ENCODE assay signal across 19 cellular contexts in genomic region chr2:238502088-238502810, GRCh38.
DNase-seq lines count a peak whose midpoint lies in the region; ATAC-seq, FAIRE-seq and TF ChIP-seq lines count a peak whose summit lies in the region.
"Had no signal": no experiment of that assay in that cellular context is flagged by ENCODE, and none has a peak within 500 bp of the region (broad histone marks: within the 10 kb centered on the region; RNA-seq: fewer than 3 reads in every experiment).

No MANE protein-coding gene starts in this region.

- H3K4me1 Mint-ChIP-seq in activated naive CD4-positive, alpha-beta T cell treated with anti-CD3 and anti-CD28 coated beads, Interleukin-2, amount 10 ng/mL, durations not matched to agents 7 days and 5 days: no peaks in the 10 kb centered on the region
- H3K4me1 Mint-ChIP-seq in osteocyte (ENCODE audit: unreplicated experiment): no peaks in the 10 kb centered on the region

- H3K79me2 ChIP-seq in HepG2 (ENCODE audit: insufficient read depth, low read length): no peaks in the 10 kb centered on the region

- intact Hi-C loops in HepG2 (cut with micrococcal nuclease; ENCODE audit: unreplicated experiment): no loop called here

- no peak overlapping the region for H3K9ac ChIP-seq in HepG2 (ENCODE audit: insufficient read depth, low read depth, low read length)
- H3K9ac ChIP-seq: BLaER1 had no signal

- FAIRE-seq in HepG2 (lab: Jason Lieb, UNC) (no peak), RCC 7860 (lab: Jason Lieb, UNC) (no peak)
- FAIRE-seq: D721Med had no signal

- H3K4me3 ChIP-seq in HepG2 (replicated peaks in 1 of 3; ENCODE audit: insufficient read depth in 1 of 3, low read depth in 2 of 3, low read length in 3 of 3): no peak overlapping the region
- H3K4me3 ChIP-seq: BLaER1 had no signal

- no peaks in the 10 kb centered on the region for H3K36me3 Mint-ChIP-seq in activated naive CD4-positive, alpha-beta T cell treated with anti-CD3 and anti-CD28 coated beads, Interleukin-2, amount 10 ng/mL, durations not matched to agents 7 days and 5 days
- H3K36me3 Mint-ChIP-seq in osteocyte (ENCODE audit: unreplicated experiment): peaks cover 3% of the 10 kb centered on the region
- H3K36me3 Mint-ChIP-seq: CD8-positive, alpha-beta T cell had no signal

- no peaks in the 10 kb centered on the region for H3K9me3 Mint-ChIP-seq in activated naive CD4-positive, alpha-beta T cell treated with anti-CD3 and anti-CD28 coated beads, Interleukin-2, amount 10 ng/mL, durations not matched to agents 7 days and 5 days
- no peaks in the 10 kb centered on the region for H3K9me3 Mint-ChIP-seq in osteocyte (ENCODE audit: unreplicated experiment)
- H3K9me3 Mint-ChIP-seq: CD8-positive, alpha-beta T cell had no signal

- no peaks in the 10 kb centered on the region for H3K36me3 ChIP-seq in HepG2 (replicated peaks in 1 of 2; ENCODE audit: control insufficient read depth in 1 of 2, insufficient read depth in 2 of 2, low read length in 2 of 2)
- H3K36me3 ChIP-seq: BLaER1 had no signal

- POLR2A ChIA-PET in HepG2 (lab: Yijun Ruan, JAX): no interaction called here

- TF ChIP-seq CTCF in HepG2 (CRISPR knock-in tag; IDR thresholded peaks at IDR 0.05): no peak
- TF ChIP-seq CTCF in osteocyte (IDR thresholded peaks at IDR 0.05): no peak

- H3K4me1 ChIP-seq in HepG2 (ENCODE audit: insufficient read depth, low read length): peaks cover 34% of the 10 kb centered on the region

- H3K27ac Mint-ChIP-seq in activated naive CD4-positive, alpha-beta T cell treated with anti-CD3 and anti-CD28 coated beads, Interleukin-2, amount 10 ng/mL, durations not matched to agents 7 days and 5 days: no peak overlapping the region
- H3K27ac Mint-ChIP-seq in osteocyte (ENCODE audit: unreplicated experiment): no peak overlapping the region
- H3K27ac Mint-ChIP-seq: CD8-positive, alpha-beta T cell had no signal

- H3K27me3 Mint-ChIP-seq in activated naive CD4-positive, alpha-beta T cell treated with anti-CD3 and anti-CD28 coated beads, Interleukin-2, amount 10 ng/mL, durations not matched to agents 7 days and 5 days: peaks cover 7% of the 10 kb centered on the region
- H3K27me3 Mint-ChIP-seq in osteocyte (ENCODE audit: unreplicated experiment): no peaks in the 10 kb centered on the region

- no peaks in the 10 kb centered on the region for H3K9me3 ChIP-seq in HepG2 (ENCODE audit: low read length)
- H3K9me3 ChIP-seq: BLaER1 had no signal

- no peak overlapping the region for H3K4me2 ChIP-seq in HepG2 (ENCODE audit: low read depth, low read length)
- H3K4me2 ChIP-seq: BLaER1 had no signal

- no peak overlapping the region for H3K4me3 Mint-ChIP-seq in activated naive CD4-positive, alpha-beta T cell treated with anti-CD3 and anti-CD28 coated beads, Interleukin-2, amount 10 ng/mL, durations not matched to agents 7 days and 5 days
- H3K4me3 Mint-ChIP-seq in osteocyte (ENCODE audit: unreplicated experiment): no peak overlapping the region
- H3K4me3 Mint-ChIP-seq: CD8-positive, alpha-beta T cell had no signal

- 75% methylated on average over 13 of the region's 13 CpGs for WGBS in HepG2 (ENCODE audit: low lambda C conversion rate)

- TF ChIP-seq RAD21 in HepG2 (CRISPR knock-in tag; IDR thresholded peaks at IDR 0.05): no peak

- no peaks in the 10 kb centered on the region for H3K27me3 ChIP-seq in HepG2 (ENCODE audit: control insufficient read depth in 1 of 2, insufficient read depth in 2 of 2, low read length in 2 of 2)
- H3K27me3 ChIP-seq: BLaER1 had no signal

- no TSS peak for BruUV-seq in HepG2 (replicated peaks; lab: Mats Ljungman, UMichigan)

- H2AFZ ChIP-seq in HepG2 (ENCODE audit: low read length): no peak overlapping the region

- no peak for ATAC-seq in HepG2
- ATAC-seq in HG02870 (IDR thresholded peaks at IDR 0.05; ENCODE audit: unreplicated experiment): no peak
- ATAC-seq: CD8-positive, alpha-beta T cell had no signal

- CTCF ChIA-PET in activated naive CD4-positive, alpha-beta T cell treated with anti-CD3 and anti-CD28 coated beads, Interleukin-2, amount 10 ng/mL, durations not matched to agents 7 days and 5 days (lab: Charles Lee): no interaction called here
- CTCF ChIA-PET in HepG2 (lab: Yijun Ruan, JAX; ENCODE audit: low intra/inter-chr PET ratio, low total read pairs): no interaction called here

- no peaks in the 10 kb centered on the region for H4K20me1 ChIP-seq in HepG2 (ENCODE audit: insufficient read depth, low read length)
- H4K20me1 ChIP-seq: BLaER1 had no signal

- peak; percentile 3 for DNase-seq in activated naive CD4-positive, alpha-beta T cell treated with anti-CD3 and anti-CD28 coated beads, Interleukin-2, amount 10 ng/mL, durations not matched to agents 7 days and 5 days
- DNase-seq in activated naive CD4-positive, alpha-beta T cell (lab: John Stamatoyannopoulos, UW): no peak
- DNase-seq in HepG2 (ENCODE audit: low spot score) (no peak), osteocyte (ENCODE audit: extremely low spot score, unreplicated experiment) (peak; percentile 57), Kasumi-1 (lab: John Stamatoyannopoulos, UW) (no peak), RCC 7860 (ENCODE audit: low spot score) (no peak), NCI-H146 (lab: John Stamatoyannopoulos, UW) (no peak)
- DNase-seq: CD8-positive, alpha-beta T cell; DMS79; MM.1S; NCI-H1092 treated with DMSO at 0.1 percent for 48 hours; NCI-H1694 treated with DMSO at 0.1 percent for 48 hours; NCI-H2107; NCI-H226; NCI-H526 treated with DMSO at 0.1 percent for 48 hours; SHP77 treated with DMSO at 0.1 percent for 48 hours had no signal

- H3K27ac ChIP-seq in HepG2 (ENCODE audit: extremely low read length, insufficient read depth, low read length): no peak overlapping the region

- TF ChIP-seq POLR2A in HepG2 (IDR thresholded peaks at IDR 0.05; ENCODE audit: insufficient read depth in 1 of 2, low read depth in 2 of 2, low read length in 2 of 2): no peak

- in situ Hi-C loops in HepG2 (cut with HindIII; ENCODE audit: extremely low pct_ligation_motif_present, low pct_unique_long_range_greater_than_20kb): no loop called here

- TF ChIP-seq EP300 in HepG2 (IDR thresholded peaks at IDR 0.05; ENCODE audit: low read depth in 2 of 2, low read length in 2 of 2) (no peak), HepG2 (CRISPR knock-in tag; IDR thresholded peaks at IDR 0.05; ENCODE audit: borderline replicate concordance) (no peak)

TF ChIP-seq in HepG2, 621 proteins besides CTCF, POLR2A, EP300 and RAD21 (continues in another document):
- TF ChIP-seq ATF1 (CRISPR knock-in tag; IDR thresholded peaks at IDR 0.05) (no peak), ZNF180 (CRISPR knock-in tag; IDR thresholded peaks at IDR 0.05; ENCODE audit: borderline replicate concordance, low read depth) (no peak), ATF7-NPFF (CRISPR knock-in tag; IDR thresholded peaks at IDR 0.05; ENCODE audit: low read depth) (no peak), MXD3 (CRISPR knock-in tag; IDR thresholded peaks at IDR 0.05) (no peak), NR3C1 (CRISPR knock-in tag; IDR thresholded peaks at IDR 0.05) (no peak), PRDM10 (CRISPR knock-in tag; IDR thresholded peaks at IDR 0.05; ENCODE audit: low read depth) (no peak), IKZF1 (IDR thresholded peaks at IDR 0.05) (0 out of 2 replicates have a peak, but pooled peaks have one; percentile 55), ZNF24 (IDR thresholded peaks at IDR 0.05) (no peak), ZNF30 (CRISPR knock-in tag; IDR thresholded peaks at IDR 0.05) (no peak), BHLHE40 (IDR thresholded peaks at IDR 0.05; ENCODE audit: low read length) (no peak), ZNF710 (CRISPR knock-in tag; IDR thresholded peaks at IDR 0.05; ENCODE audit: borderline replicate concordance) (no peak), ZZZ3 (CRISPR knock-in tag; IDR thresholded peaks at IDR 0.05; ENCODE audit: borderline replicate concordance) (no peak)

Comparison
In these comparisons a context has a peak if more than half of its experiments do, and no peak if none do; other contexts are left out.
1. DNase-seq: peak in activated naive CD4-positive, alpha-beta T cell treated with anti-CD3 and anti-CD28 coated beads, Interleukin-2, amount 10 ng/mL, durations not matched to agents 7 days and 5 days (single experiment) and osteocyte (single experiment); none in activated naive CD4-positive, alpha-beta T cell (0 of 4), HepG2 (single experiment), Kasumi-1 (0 of 2), RCC 7860 (single experiment) and NCI-H146 (single experiment).